ENCODE assay signal across 7 cellular contexts in genomic region chr2:152336103-152336853, GRCh38. TPM values are rescaled to one million over a fixed set of nuclear protein-coding genes. Genes with fewer than 3 reads are reported as not detected.
DNase-seq lines count a peak whose midpoint lies in the region; ATAC-seq, FAIRE-seq and TF ChIP-seq lines count a peak whose summit lies in the region.

No MANE protein-coding gene starts in this region.

- intact Hi-C loops in PC-9 (cut with micrococcal nuclease; ENCODE audit: unreplicated experiment) (loop anchor here (5.0 kb wide), 4 partner anchors 71 to 291 kb away; no protein-coding TSS in a partner anchor), HepG2 (cut with micrococcal nuclease; ENCODE audit: unreplicated experiment) (loop anchor here (2.0 to 5.0 kb wide), 6 partner anchors 15 to 299 kb away; no protein-coding TSS in a partner anchor)

- no peaks in the 10 kb centered on the region for H3K9me3 ChIP-seq in PC-9 (ENCODE audit: insufficient read depth, low read depth)
- H3K9me3 ChIP-seq in HepG2 (ENCODE audit: low read length), result no peaks in the 10 kb centered on the region

- H3K4me1 ChIP-seq in GM23338 (ENCODE audit: insufficient read depth) (peaks cover 37% of the 10 kb centered on the region), PC-9 (replicated peaks; ENCODE audit: insufficient read depth) (peaks cover 29% of the 10 kb centered on the region), HepG2 (ENCODE audit: insufficient read depth, low read length) (peaks cover 52% of the 10 kb centered on the region)

- no peak for TF ChIP-seq CTCF in GM23338 (conservative IDR thresholded peaks at IDR 0.05; ENCODE audit: low read depth in 2 of 2)
- TF ChIP-seq CTCF in PC-9 (conservative IDR thresholded peaks at IDR 0.05), result no peak
- no peak for TF ChIP-seq CTCF in coronary artery (IDR thresholded peaks at IDR 0.05)
- 0 out of 2 replicates have a peak, but pooled peaks have one; percentile 6 for TF ChIP-seq CTCF in HepG2 (CRISPR knock-in tag; IDR thresholded peaks at IDR 0.05)

- no peaks in the 10 kb centered on the region for H3F3A ChIP-seq in GM23338 (replicated peaks; ENCODE audit: low read depth)
- H3F3A ChIP-seq in PC-9 (ENCODE audit: insufficient read depth, low read depth), result 0 out of 2 replicates have a peak, but pooled peaks cover 4% of the 10 kb centered on the region

- no peaks in the 10 kb centered on the region for H3K36me3 ChIP-seq in GM23338 (ENCODE audit: insufficient read depth)
- no peaks in the 10 kb centered on the region for H3K36me3 ChIP-seq in PC-9 (ENCODE audit: low read depth)
- no peaks in the 10 kb centered on the region for H3K36me3 ChIP-seq in HepG2 (replicated peaks in 1 of 2; ENCODE audit: control insufficient read depth in 1 of 2, insufficient read depth in 2 of 2, low read length in 2 of 2)

- peak overlapping the region; percentile 69 for H3K4me3 ChIP-seq in GM23338
- H3K4me3 ChIP-seq in PC-9, result peak overlapping the region; percentile 94
- peak overlapping the region; percentile 98 for H3K4me3 ChIP-seq in coronary artery
- H3K4me3 ChIP-seq in HepG2 (replicated peaks in 1 of 3; ENCODE audit: insufficient read depth in 1 of 3, low read depth in 2 of 3, low read length in 3 of 3), result peak overlapping the region; percentile 95 to 98 (median 96)

- no TSS peak for BruUV-seq in PC-9 (replicated peaks; lab: Mats Ljungman, UMichigan)
- no TSS peak for BruUV-seq in HepG2 (replicated peaks; lab: Mats Ljungman, UMichigan)

- TF ChIP-seq RAD21 in HepG2 (CRISPR knock-in tag; IDR thresholded peaks at IDR 0.05), result no peak

- H3K9me3 Mint-ChIP-seq in GM23338, result no peaks in the 10 kb centered on the region
- H3K9me3 Mint-ChIP-seq in stimulated activated naive CD8-positive, alpha-beta T cell treated with anti-CD3 and anti-CD28 coated beads, Interleukin-15, Interleukin-2, amounts not matched to agents 100 ng/mL and 50 ng/mL, for 24 hours, result no peaks in the 10 kb centered on the region

- TF ChIP-seq POLR2A in HepG2 (IDR thresholded peaks at IDR 0.05; ENCODE audit: insufficient read depth in 1 of 2, low read depth in 2 of 2, low read length in 2 of 2), result 0 out of 4 replicates have a peak, but pooled peaks have one; percentile 3 to 17

- in situ Hi-C loops in G401 (cut with HindIII; ENCODE audit: low sequenced_read_pairs) (no loop called here), HepG2 (cut with HindIII; ENCODE audit: extremely low pct_ligation_motif_present, low pct_unique_long_range_greater_than_20kb) (loop anchor here (5.0 to 10.0 kb wide), 3 partner anchors 76 to 299 kb away; no protein-coding TSS in a partner anchor)

- H3K4me2 ChIP-seq in GM23338 (peak overlapping the region; percentile 82), PC-9 (peak overlapping the region; percentile 94), HepG2 (ENCODE audit: low read depth, low read length) (peak overlapping the region; percentile 98)

- peak; percentile 45 for ATAC-seq in GM23338
- peak; percentile 57 for ATAC-seq in HepG2

- DNase-seq in G401 (ENCODE audit: low spot score), result peak; percentile 65
- DNase-seq in GM23338 (ENCODE audit: low spot score), result peak; percentile 74
- DNase-seq in PC-9, result peak; percentile 41
- DNase-seq in coronary artery (ENCODE audit: low spot score), result peak; percentile 79
- peak; percentile 41 for DNase-seq in HepG2 (ENCODE audit: low spot score)
- DNase-seq in activated gamma-delta T cell (lab: John Stamatoyannopoulos, UW), result no peak

- 3% methylated on average over 26 of the region's 42 CpGs for WGBS in HepG2 (ENCODE audit: low lambda C conversion rate)

- H3K9ac ChIP-seq in HepG2 (ENCODE audit: insufficient read depth, low read depth, low read length), result peak overlapping the region; percentile 87

- peaks cover 52% of the 10 kb centered on the region for H3K79me2 ChIP-seq in GM23338 (replicated peaks; ENCODE audit: insufficient read depth)
- H3K79me2 ChIP-seq in PC-9 (ENCODE audit: low read depth), result peaks cover 59% of the 10 kb centered on the region
- H3K79me2 ChIP-seq in HepG2 (ENCODE audit: insufficient read depth, low read length), result peaks cover 61% of the 10 kb centered on the region

- H4K20me1 ChIP-seq in GM23338 (replicated peaks; ENCODE audit: insufficient read depth) (peaks cover 43% of the 10 kb centered on the region), PC-9 (ENCODE audit: insufficient read depth) (0 out of 2 replicates have a peak, but pooled peaks cover 10% of the 10 kb centered on the region), HepG2 (ENCODE audit: insufficient read depth, low read length) (peaks cover 46% of the 10 kb centered on the region)

- CTCF ChIA-PET in PC-9 (lab: Charles Lee), result interaction anchor here (0.6 to 0.7 kb wide), 2 partner anchors 129 to 1208 kb away, joined by 5 to 9 read pairs; no protein-coding TSS in a partner anchor
- CTCF ChIA-PET in HepG2 (lab: Yijun Ruan, JAX; ENCODE audit: low intra/inter-chr PET ratio, low total read pairs), result no interaction called here

- H3K27ac Mint-ChIP-seq in GM23338, result no peak overlapping the region; the same call in 1 of the 2 replicates
- peak overlapping the region; percentile 26 for H3K27ac Mint-ChIP-seq in stimulated activated naive CD8-positive, alpha-beta T cell treated with anti-CD3 and anti-CD28 coated beads, Interleukin-15, Interleukin-2, amounts not matched to agents 100 ng/mL and 50 ng/mL, for 24 hours

- no peak overlapping the region for H3K27ac ChIP-seq in GM23338 (ENCODE audit: low read depth)
- H3K27ac ChIP-seq in PC-9, result peak overlapping the region; percentile 35
- peak overlapping the region; percentile 86 to 91 for H3K27ac ChIP-seq in coronary artery
- peak overlapping the region; percentile 69 for H3K27ac ChIP-seq in HepG2 (ENCODE audit: extremely low read length, insufficient read depth, low read length)

- H3K4me3 Mint-ChIP-seq in GM23338, result peak overlapping the region; percentile 90
- H3K4me3 Mint-ChIP-seq in stimulated activated naive CD8-positive, alpha-beta T cell treated with anti-CD3 and anti-CD28 coated beads, Interleukin-15, Interleukin-2, amounts not matched to agents 100 ng/mL and 50 ng/mL, for 24 hours, result peak overlapping the region; percentile 75

- peak overlapping the region; percentile 88 for H2AFZ ChIP-seq in GM23338
- H2AFZ ChIP-seq in PC-9, result peak overlapping the region; percentile 97
- H2AFZ ChIP-seq in HepG2 (ENCODE audit: low read length), result no peak overlapping the region

- TF ChIP-seq EP300 in HepG2 (IDR thresholded peaks at IDR 0.05; ENCODE audit: low read depth in 2 of 2, low read length in 2 of 2) (no peak), HepG2 (CRISPR knock-in tag; IDR thresholded peaks at IDR 0.05; ENCODE audit: borderline replicate concordance) (no peak)

- peaks cover 4% of the 10 kb centered on the region; the same call in 1 of the 2 replicates for H3K27me3 ChIP-seq in GM23338 (ENCODE audit: insufficient read depth)
- H3K27me3 ChIP-seq in PC-9 (ENCODE audit: insufficient read depth, low read depth), result no peaks in the 10 kb centered on the region
- peaks cover 0 to 13% of the 10 kb centered on the region in 2 experiments; a peak in 4 of 5 replicates for H3K27me3 ChIP-seq in HepG2 (ENCODE audit: control insufficient read depth in 1 of 2, insufficient read depth in 2 of 2, low read length in 2 of 2)

- POLR2A ChIA-PET in PC-9 (lab: Charles Lee; ENCODE audit: unreplicated experiment), result interaction anchor here (0.6 to 1.1 kb wide), 3 partner anchors 78 to 203 kb away, joined by 4 to 8 read pairs (median 4); no protein-coding TSS in a partner anchor
- POLR2A ChIA-PET in HepG2 (lab: Yijun Ruan, JAX), result interaction anchor here (0.9 to 3.1 kb wide), 10 partner anchors 9 to 381 kb away, joined by 3 to 18 read pairs (median 6); partner anchors contain the start of genes PRPF40A and STAM2

- no peaks in the 10 kb centered on the region for H3K36me3 Mint-ChIP-seq in GM23338 (ENCODE audit: low read depth)
- H3K36me3 Mint-ChIP-seq in stimulated activated naive CD8-positive, alpha-beta T cell treated with anti-CD3 and anti-CD28 coated beads, Interleukin-15, Interleukin-2, amounts not matched to agents 100 ng/mL and 50 ng/mL, for 24 hours (ENCODE audit: low read depth), result no peaks in the 10 kb centered on the region

- peaks cover 9% of the 10 kb centered on the region for H3K27me3 Mint-ChIP-seq in GM23338 (ENCODE audit: insufficient read depth, low read depth, poor library complexity)
- peaks cover 53% of the 10 kb centered on the region for H3K27me3 Mint-ChIP-seq in stimulated activated naive CD8-positive, alpha-beta T cell treated with anti-CD3 and anti-CD28 coated beads, Interleukin-15, Interleukin-2, amounts not matched to agents 100 ng/mL and 50 ng/mL, for 24 hours

- H3K9me2 ChIP-seq in GM23338 (ENCODE audit: insufficient read depth), result no peaks in the 10 kb centered on the region
- H3K9me2 ChIP-seq in PC-9 (ENCODE audit: insufficient read depth), result no peaks in the 10 kb centered on the region

- H3K4me1 Mint-ChIP-seq in GM23338, result peaks cover 36% of the 10 kb centered on the region
- peaks cover 16% of the 10 kb centered on the region for H3K4me1 Mint-ChIP-seq in stimulated activated naive CD8-positive, alpha-beta T cell treated with anti-CD3 and anti-CD28 coated beads, Interleukin-15, Interleukin-2, amounts not matched to agents 100 ng/mL and 50 ng/mL, for 24 hours (ENCODE audit: low read depth)

- FAIRE-seq in HepG2 (lab: Jason Lieb, UNC), result no peak

RNA-seq across cellular contexts. Expression of gene FMNL2, which starts 1.3 kb away (rescaled TPM):
- total RNA-seq in G401 (2014; rRNA removed; shearing (Covaris generic)), result 8.6 and 16.3 TPM in 2 replicates
- total RNA-seq in GM23338 (2014; rRNA removed; shearing (Covaris generic)), result 43.0 and 45.4 TPM in 2 replicates
- polyA plus RNA-seq in GM23338 (2016; fragmentation: Nextera tagmentation; extraction: Ambion mirVana) (14.5 and 16.5 TPM in 2 replicates), HepG2 (2011; rRNA removed) (62.5 and 67.7 TPM in 2 replicates)
- total RNA-seq in PC-9 (2021) (29.0 and 33.6 TPM in 2 replicates), HepG2 (2016; rRNA removed; fragmentation: Illumina TruSeq; extraction: Trizol) (63.2 and 66.5 TPM in 2 replicates)
- total RNA-seq in HepG2 (2016; cell fraction: cytosol; rRNA removed; fragmentation: Illumina TruSeq; extraction: Trizol; ENCODE audit: low read depth), result 6.8 and 8.5 TPM in 2 replicates
- total RNA-seq in HepG2 (2016; cell fraction: insoluble cytoplasmic fraction; rRNA removed; fragmentation: Illumina TruSeq; extraction: Trizol), result 60.0 and 65.7 TPM in 2 replicates
- total RNA-seq in HepG2 (2016; cell fraction: membrane; rRNA removed; fragmentation: Illumina TruSeq; extraction: Trizol), result 25.0 and 25.7 TPM in 2 replicates
- total RNA-seq in HepG2 (2016; cell fraction: nucleus; rRNA removed; fragmentation: Illumina TruSeq; extraction: Trizol), result 76.2 and 83.3 TPM in 2 replicates
- polyA plus RNA-seq in HepG2 (2011; cell fraction: cytosol; rRNA removed), result 20.3 and 32.4 TPM in 2 replicates
- 78.2 and 99.5 TPM in 2 replicates for polyA plus RNA-seq in HepG2 (2011; cell fraction: nucleus; rRNA removed)
- polyA plus RNA-seq in HepG2 (2012), result 73.3 and 86.5 TPM in 2 replicates
- 1.7 and 2.1 TPM in 2 replicates for polyA plus RNA-seq in HepG2 (2016; cell fraction: cytosol; fragmentation: Illumina TruSeq; extraction: Trizol; ENCODE audit: low read depth)
- 66.8 and 70.0 TPM in 2 replicates for polyA plus RNA-seq in HepG2 (2016; cell fraction: insoluble cytoplasmic fraction; fragmentation: Illumina TruSeq; extraction: Trizol; ENCODE audit: low read depth)
- polyA plus RNA-seq in HepG2 (2016; cell fraction: membrane; fragmentation: Illumina TruSeq; extraction: Trizol; ENCODE audit: low read depth), result 9.7 and 11.9 TPM in 2 replicates
- polyA plus RNA-seq in HepG2 (2016; cell fraction: nucleus; fragmentation: Illumina TruSeq; extraction: Trizol; ENCODE audit: insufficient read depth, low read depth), result 139 and 144 TPM in 2 replicates
- polyA minus RNA-seq in HepG2 (2011; rRNA and poly(A)+ RNA removed; ENCODE audit: low replicate concordance), result 4.2 and 30.7 TPM in 2 replicates
- 43.7 and 45.2 TPM in 2 replicates for polyA minus RNA-seq in HepG2 (2011; cell fraction: cytosol; rRNA and poly(A)+ RNA removed)
- 160 and 184 TPM in 2 replicates for polyA minus RNA-seq in HepG2 (2011; cell fraction: nucleus; rRNA and poly(A)+ RNA removed)
